ENCODE assay signal across 1 cellular context in genomic region chr1:20661235-20662109, GRCh38.
TF ChIP-seq lines count a peak whose summit lies in the region.

Gene DDOST (minus strand): TSS chr1:20661369. CDS start chr1:20661350, 19 bp downstream.

TF ChIP-seq in HepG2, 621 proteins besides CTCF, POLR2A, EP300 and RAD21 (continued from another document and continues in another):
- TF ChIP-seq ZBTB40 (IDR thresholded peaks at IDR 0.05) (peak; percentile 87), ZBTB40 (CRISPR knock-in tag; IDR thresholded peaks at IDR 0.05) (no peak; the same call in 1 of the 2 replicates), NONO (IDR thresholded peaks at IDR 0.05) (no peak), NONO (CRISPR knock-in tag; conservative IDR thresholded peaks at IDR 0.05) (peak; percentile 81), BATF2 (CRISPR knock-in tag; IDR thresholded peaks at IDR 0.05) (no peak), MYPOP (CRISPR knock-in tag; IDR thresholded peaks at IDR 0.05) (0 out of 2 replicates have a peak, but pooled peaks have one; percentile 50), HNRNPUL1 (IDR thresholded peaks at IDR 0.05; ENCODE audit: low read depth, low read length) (no peak), MXD4 (CRISPR knock-in tag; IDR thresholded peaks at IDR 0.05) (peak; percentile 58; the same call in 1 of the 2 replicates), REST (IDR thresholded peaks at IDR 0.05; ENCODE audit: borderline replicate concordance in 1 of 2, low read depth in 1 of 2, low read length in 2 of 2) (0 out of 4 replicates have a peak, but pooled peaks of 1 of the 2 experiments have one; percentile 9), ZNF792 (CRISPR knock-in tag; IDR thresholded peaks at IDR 0.05) (peak; percentile 64; the same call in 1 of the 2 replicates), ZNF512B (CRISPR knock-in tag; IDR thresholded peaks at IDR 0.05; ENCODE audit: borderline replicate concordance) (no peak), KLF9 (CRISPR knock-in tag; IDR thresholded peaks at IDR 0.05; ENCODE audit: low read depth) (no peak; the same call in 1 of the 2 replicates), ZSCAN29 (CRISPR knock-in tag; conservative IDR thresholded peaks at IDR 0.05) (no peak), ZHX2 (IDR thresholded peaks at IDR 0.05; ENCODE audit: low read depth) (peak; percentile 68; the same call in 1 of the 2 replicates), ZHX2 (CRISPR knock-in tag; IDR thresholded peaks at IDR 0.05; ENCODE audit: borderline replicate concordance) (no peak), ATF2 (CRISPR knock-in tag; IDR thresholded peaks at IDR 0.05) (peak; percentile 52; the same call in 1 of the 2 replicates), HNRNPLL (IDR thresholded peaks at IDR 0.05; ENCODE audit: low read depth, low read length, poor library complexity, severe bottlenecking) (peak; percentile 68), SALL2 (CRISPR knock-in tag; IDR thresholded peaks at IDR 0.05) (peak; percentile 20; the same call in 1 of the 2 replicates), ZBTB25 (CRISPR knock-in tag; IDR thresholded peaks at IDR 0.05) (peak; percentile 82), KMT2B (CRISPR knock-in tag; IDR thresholded peaks at IDR 0.05) (peak; percentile 84), SP1 (IDR thresholded peaks at IDR 0.05) (no peak), SP1 (CRISPR knock-in tag; IDR thresholded peaks at IDR 0.05) (peak; percentile 77), ZNF510 (CRISPR knock-in tag; IDR thresholded peaks at IDR 0.05; ENCODE audit: low read depth) (no peak)
